Comparison of ENCODE assay signal across 24 cellular contexts in the genomic region with DNA sequence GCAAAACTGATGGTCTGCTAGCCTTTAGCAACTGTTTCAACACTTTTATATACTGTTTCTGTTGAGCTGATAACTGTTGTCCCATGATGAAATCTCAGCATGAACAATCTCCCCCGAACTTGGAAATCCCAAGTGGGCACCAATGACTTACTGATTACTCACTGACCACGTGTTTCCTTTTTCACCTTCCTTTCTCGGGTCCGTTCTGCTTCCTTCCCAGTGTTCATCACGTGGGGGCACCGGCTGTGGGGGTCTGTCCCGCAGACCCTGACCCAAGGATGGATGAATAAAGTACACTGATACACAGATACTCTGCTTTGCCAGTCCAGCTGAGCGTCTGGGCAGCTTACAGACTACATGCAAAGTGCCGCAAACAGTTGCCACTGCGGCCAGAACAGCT. TPM values are rescaled to one million over a fixed set of nuclear protein-coding genes. Genes with fewer than 3 reads are reported as not detected.
DNase-seq lines count a peak whose midpoint lies in the region; ATAC-seq, FAIRE-seq and TF ChIP-seq lines count a peak whose summit lies in the region.
"Had no signal": no experiment of that assay in that cellular context is flagged by ENCODE, and none has a peak within 500 bp of the region (broad histone marks: within the 10 kb centered on the region; RNA-seq: fewer than 3 reads in every experiment).

No MANE protein-coding gene starts in this region.

- DNase-seq in H54 (ENCODE audit: insufficient read length, low spot score) (no peak), K562 (ENCODE audit: extremely low read depth in 1 of 4, low spot score in 3 of 4) (no peak), natural killer cell (no peak), NCI-H82 (lab: John Stamatoyannopoulos, UW) (no peak), T-helper 1 cell (no peak)
- DNase-seq: activated naive CD4-positive, alpha-beta T cell; C1 segment of cervical spinal cord; DMS153; esophagus squamous epithelium; HFFc6; hippocampal formation; IMR-90; left cardiac atrium; NCI-H1092 treated with DMSO at 0.1 percent for 48 hours; nucleus accumbens; right lobe of liver; stimulated activated CD4-positive, alpha-beta T cell treated with anti-CD3 and anti-CD28 coated beads, Interleukin-2, amount 100 ng/mL, for 48 hours; WERI-Rb-1 had no signal

- no peaks in the 10 kb centered on the region for H3K9me3 Mint-ChIP-seq in natural killer cell
- H3K9me3 Mint-ChIP-seq: HFFc6 had no signal

- H3K9me1 ChIP-seq in K562 (ENCODE audit: control insufficient read depth, insufficient read depth, low read length) = no peaks in the 10 kb centered on the region

- no peak for TF ChIP-seq RAD21 in K562 (CRISPR knock-in tag; conservative IDR thresholded peaks at IDR 0.05 in 1 of 2, IDR thresholded peaks at IDR 0.05 in 1 of 2)

- POLR2A ChIA-PET in K562 (lab: Yijun Ruan, JAX) = interaction anchor here (0.6 to 0.9 kb wide), 2 partner anchors 49 to 137 kb away, joined by 3 to 4 read pairs; no protein-coding TSS in a partner anchor

- peak; percentile 15 for FAIRE-seq in H54 (lab: Jason Lieb, UNC)
- FAIRE-seq in K562 (lab: Jason Lieb, UNC) = peak; percentile 65
- FAIRE-seq: GM18507 had no signal

- peaks cover 0 to 26% (median 19%) of the 10 kb centered on the region in 11 experiments; a peak in 16 of 22 replicates for H3K27me3 ChIP-seq in BLaER1 treated with 17β-estradiol and CSF1 and Interleukin-3, amounts not matched to agents 10 nM and 100 nM
- peaks cover 40 to 42% of the 10 kb centered on the region in 2 experiments for H3K27me3 ChIP-seq in K562 (ENCODE audit: control insufficient read depth in 2 of 2, insufficient read depth in 2 of 2, low read length in 2 of 2)
- H3K27me3 ChIP-seq: right lobe of liver had no signal

- no peak overlapping the region for H3K27ac Mint-ChIP-seq in natural killer cell
- H3K27ac Mint-ChIP-seq: HFFc6 had no signal

- CTCF ChIA-PET in K562 (lab: Yijun Ruan, JAX; ENCODE audit: low intra/inter-chr PET ratio) = no interaction called here

- TF ChIP-seq EP300 in K562 (IDR thresholded peaks at IDR 0.05; ENCODE audit: low read length) = no peak

- no TSS peak for BruUV-seq in K562 (replicated peaks; lab: Mats Ljungman, UMichigan)

- peaks cover 9 to 15% of the 10 kb centered on the region in 2 donors for H3K4me1 Mint-ChIP-seq in natural killer cell

- in situ Hi-C loops in K562 (cut with MboI) = no loop called here

- H3K36me3 Mint-ChIP-seq in natural killer cell = no peaks in the 10 kb centered on the region

- peaks cover 22 to 36% of the 10 kb centered on the region in 2 donors for H3K27me3 Mint-ChIP-seq in natural killer cell (ENCODE audit: low read depth in 2 of 2)

- H3K9ac ChIP-seq in BLaER1 treated with 17β-estradiol and CSF1 and Interleukin-3, amounts not matched to agents 10 nM and 100 nM = no peak overlapping the region
- H3K9ac ChIP-seq in K562 (ENCODE audit: insufficient read depth in 1 of 2, low read depth in 2 of 2, low read length in 2 of 2) = no peak overlapping the region

- H3K79me2 ChIP-seq in K562 (ENCODE audit: control insufficient read depth, insufficient read depth, low read length) = no peaks in the 10 kb centered on the region

- peaks cover 4 to 21% (median 12%) of the 10 kb centered on the region in 10 experiments; a peak in 17 of 20 replicates for H3K4me1 ChIP-seq in BLaER1 treated with 17β-estradiol and CSF1 and Interleukin-3, amounts not matched to agents 10 nM and 100 nM
- peaks cover 4 to 7% of the 10 kb centered on the region in 2 experiments; a peak in 3 of 5 replicates for H3K4me1 ChIP-seq in K562 (replicated peaks in 1 of 2; ENCODE audit: control insufficient read depth in 2 of 2, insufficient read depth in 2 of 2, low read length in 2 of 2)

- H3K36me3 ChIP-seq in BLaER1 treated with 17β-estradiol and CSF1 and Interleukin-3, amounts not matched to agents 10 nM and 100 nM = peaks cover 0 to 8% (median 0%) of the 10 kb centered on the region in 11 experiments; a peak in 1 of 22 replicates
- no peaks in the 10 kb centered on the region for H3K36me3 ChIP-seq in K562 (ENCODE audit: control insufficient read depth, insufficient read depth, low read length)
- H3K36me3 ChIP-seq: esophagus squamous epithelium, right lobe of liver, thoracic aorta, WERI-Rb-1 had no signal

- WGBS in K562 (ENCODE audit: insufficient coverage, low coverage, missing lambda C conversion rate) = 23% methylated on average over 10 of the region's 10 CpGs

- ATAC-seq in K562 = no peak
- ATAC-seq in natural killer cell = peak in 1 of 3 donors; percentile 49
- no peak for ATAC-seq in HG03520 (IDR thresholded peaks at IDR 0.05; ENCODE audit: unreplicated experiment)
- ATAC-seq: right lobe of liver had no signal

- TF ChIP-seq POLR2A in H54 (IDR thresholded peaks at IDR 0.05; ENCODE audit: low read depth, low read length) = no peak
- TF ChIP-seq POLR2A in K562 (conservative IDR thresholded peaks at IDR 0.05) = no peak

- peak overlapping the region in 2 of 11 experiments; percentile 20 to 37; a peak in 1 of 22 replicates for H3K27ac ChIP-seq in BLaER1 treated with 17β-estradiol and CSF1 and Interleukin-3, amounts not matched to agents 10 nM and 100 nM
- H3K27ac ChIP-seq in K562 (ENCODE audit: extremely low read depth, low read depth, low read length) = no peak overlapping the region
- H3K27ac ChIP-seq: dorsolateral prefrontal cortex, esophagus squamous epithelium, RWPE1, thoracic aorta, WERI-Rb-1 had no signal

- peak overlapping the region; percentile 37 for H3K4me3 Mint-ChIP-seq in natural killer cell

- intact Hi-C loops in K562 (cut with micrococcal nuclease) = no loop called here
- intact Hi-C loops in natural killer cell (cut with micrococcal nuclease) = no loop called here

- peak overlapping the region in 7 of 11 experiments; percentile 35 to 93 (median 85); a peak in 7 of 22 replicates for H3K4me2 ChIP-seq in BLaER1 treated with 17β-estradiol and CSF1 and Interleukin-3, amounts not matched to agents 10 nM and 100 nM
- H3K4me2 ChIP-seq in K562 (ENCODE audit: insufficient read depth, low read length) = no peak overlapping the region

- peak overlapping the region in 1 of 10 experiments; percentile 41; a peak in 4 of 20 replicates for H3K4me3 ChIP-seq in BLaER1 treated with 17β-estradiol and CSF1 and Interleukin-3, amounts not matched to agents 10 nM and 100 nM
- H3K4me3 ChIP-seq in K562 = no peak overlapping the region
- H3K4me3 ChIP-seq: esophagus squamous epithelium, right lobe of liver had no signal

- H2AFZ ChIP-seq in K562 (ENCODE audit: low read depth, low read length) = no peak overlapping the region

- TF ChIP-seq CTCF in K562 (IDR thresholded peaks at IDR 0.05 in 2 of 3, conservative IDR thresholded peaks at IDR 0.05 in 1 of 3; ENCODE audit: insufficient read depth in 2 of 3, low read depth in 1 of 3, low read length in 3 of 3) (no peak), natural killer cell (IDR thresholded peaks at IDR 0.05) (no peak)

- H4K20me1 ChIP-seq in BLaER1 treated with 17β-estradiol and CSF1 and Interleukin-3, amounts not matched to agents 10 nM and 100 nM = no peaks in the 10 kb centered on the region
- H4K20me1 ChIP-seq in K562 (replicated peaks; ENCODE audit: control insufficient read depth, insufficient read depth, low read length) = no peaks in the 10 kb centered on the region

- H3K9me3 ChIP-seq in BLaER1 treated with 17β-estradiol and CSF1 and Interleukin-3, amounts not matched to agents 10 nM and 100 nM (replicated peaks in 1 of 11) = peaks cover 15 to 27% (median 24%) of the 10 kb centered on the region in 11 experiments
- H3K9me3 ChIP-seq in K562 (replicated peaks; ENCODE audit: control insufficient read depth, insufficient read depth, low read depth, low read length) = peaks cover 8% of the 10 kb centered on the region
- H3K9me3 ChIP-seq: esophagus squamous epithelium, right lobe of liver, thoracic aorta had no signal

TF ChIP-seq in K562, 482 proteins besides CTCF, POLR2A, EP300 and RAD21 (continues in another document):
- TF ChIP-seq XRCC3 (IDR thresholded peaks at IDR 0.05) (no peak), ZNF707 (CRISPR knock-in tag; conservative IDR thresholded peaks at IDR 0.05) (no peak), ZNF586 (CRISPR knock-in tag; conservative IDR thresholded peaks at IDR 0.05) (no peak), OTX1 (CRISPR knock-in tag; IDR thresholded peaks at IDR 0.05) (no peak), ZNF431 (CRISPR knock-in tag; IDR thresholded peaks at IDR 0.05) (no peak), NR3C1 (CRISPR knock-in tag; IDR thresholded peaks at IDR 0.05) (no peak), BMI1 (IDR thresholded peaks at IDR 0.05; ENCODE audit: low read length) (no peak), HDGF (IDR thresholded peaks at IDR 0.05) (no peak)

RNA-seq across cellular contexts. Expression of a gene that starts 39.0 kb away (rescaled TPM):
- 16.2 and 38.5 TPM in 2 replicates for total RNA-seq in K562 (2011; cell fraction: chromatin; rRNA removed; ENCODE audit: low replicate concordance)
- 29.0 and 30.1 TPM in 2 replicates for total RNA-seq in K562 (2011; cell fraction: nucleolus; rRNA removed)
- 17.3 and 19.3 TPM in 2 replicates for total RNA-seq in K562 (2011; cell fraction: nucleoplasm; rRNA removed)
- 29.7 and 32.0 TPM in 2 replicates for total RNA-seq in K562 (2014; rRNA removed)
- 8.1 and 9.2 TPM in 2 replicates for total RNA-seq in K562 (2014; rRNA removed; fragmentation: Illumina TruSeq; extraction: Trizol)
- total RNA-seq in K562 (2015; rRNA removed; fragmentation: Illumina TruSeq; extraction: Trizol) = 9.8 and 10.2 TPM in 2 replicates
- 20.9 and 21.5 TPM in 2 replicates for total RNA-seq in K562 (2021)
- 25.3 and 28.7 TPM in 2 replicates for polyA plus RNA-seq in K562 (2011; rRNA removed)
- polyA plus RNA-seq in K562 (2011; cell fraction: cytosol; rRNA removed) = 27.5 and 49.3 TPM in 2 replicates
- 38.8 and 68.7 TPM in 2 replicates for polyA plus RNA-seq in K562 (2011; cell fraction: nucleus; rRNA removed)
- 7.4 and 13.1 TPM in 2 replicates for polyA plus RNA-seq in K562 (2012)
- 14.7 and 18.9 TPM in 2 replicates for polyA plus RNA-seq in K562 (2014; fragmentation: Illumina TruSeq; extraction: Trizol)
- 1 to 10 TPM; 1.6 to 2.9 TPM for polyA plus RNA-seq in K562 (2014; fragmentation: Nextera tagmentation; extraction: Ambion mirVana)
- 24.2 and 27.9 TPM in 2 replicates for polyA plus RNA-seq in K562 (2014; rRNA removed)
- 9.3 and 18.5 TPM in 2 replicates for polyA minus RNA-seq in K562 (2011; rRNA and poly(A)+ RNA removed)
- 19.4 and 20.6 TPM in 2 replicates for polyA minus RNA-seq in K562 (2011; cell fraction: cytosol; rRNA and poly(A)+ RNA removed)
- polyA minus RNA-seq in K562 (2011; cell fraction: nucleus; rRNA and poly(A)+ RNA removed) = 21.3 TPM in 2 replicates
- 10 to 100 TPM in 2 of 3 donors, 1 to 10 TPM in 1; 9.3 to 12.9 (median 10.9) TPM for total RNA-seq in natural killer cell
- total RNA-seq: HFFc6, thoracic aorta had no signal
